Comparison of ENCODE assay signal across 10 cellular contexts in genomic region chr6:33319939-33320314, GRCh38. TPM values are rescaled to one million over a fixed set of nuclear protein-coding genes. Genes with fewer than 3 reads are reported as not detected.
A peak's percentile ranks its signal among the peaks of the same experiment; 100 is the strongest.
DNase-seq lines count a peak whose midpoint lies in the region; ATAC-seq and TF ChIP-seq lines count a peak whose summit lies in the region.
"Had no signal": no experiment of that assay in that cellular context is flagged by ENCODE, and none has a peak within 500 bp of the region (broad histone marks: within the 10 kb centered on the region; RNA-seq: fewer than 3 reads in every experiment).

No MANE protein-coding gene starts in this region.

- H3K9me2 ChIP-seq in OCI-LY1 (ENCODE audit: low read depth, low read length), result no peaks in the 10 kb centered on the region

- DNase-seq in CD4-positive, CD25-positive, alpha-beta regulatory T cell, result no peak
- DNase-seq in choroid plexus epithelial cell (ENCODE audit: low read depth) (no peak), NCI-H2196 (lab: John Stamatoyannopoulos, UW; ENCODE audit: unreplicated experiment) (no peak)
- DNase-seq in effector CD4-positive, alpha-beta T cell, result no peak
- DNase-seq: SJCRH30 had no signal

- H2AFZ ChIP-seq in OCI-LY1 (ENCODE audit: low read length) (no peak overlapping the region), parathyroid adenoma (no peak overlapping the region)

- H3K27me3 Mint-ChIP-seq in CD4-positive, CD25-positive, alpha-beta regulatory T cell, result no peaks in the 10 kb centered on the region

- no peak for ATAC-seq in CD4-positive, CD25-positive, alpha-beta regulatory T cell (ENCODE audit: low read depth in 2 of 2)
- ATAC-seq in GM21717 (IDR thresholded peaks at IDR 0.05; ENCODE audit: unreplicated experiment) (no peak), GM19328 (IDR thresholded peaks at IDR 0.05; ENCODE audit: unreplicated experiment) (no peak)

- TF ChIP-seq CTCF in OCI-LY1 (IDR thresholded peaks at IDR 0.05; ENCODE audit: low read length) (no peak), choroid plexus epithelial cell (conservative IDR thresholded peaks at IDR 0.05; ENCODE audit: low read depth, low read length) (no peak), parathyroid adenoma (IDR thresholded peaks at IDR 0.05) (no peak)

- H3K36me3 Mint-ChIP-seq in CD4-positive, CD25-positive, alpha-beta regulatory T cell, result peaks cover 38% of the 10 kb centered on the region

- H3K4me2 ChIP-seq in OCI-LY1 (ENCODE audit: low read length) (peak overlapping the region; percentile 93; the same call in 1 of the 2 replicates), parathyroid adenoma (ENCODE audit: low read length) (peak overlapping the region; percentile 54)

- no peaks in the 10 kb centered on the region for H3K9me3 ChIP-seq in CD4-positive, CD25-positive, alpha-beta regulatory T cell (ENCODE audit: control insufficient read depth in 2 of 2, low read length in 2 of 2)
- H3K9me3 ChIP-seq in OCI-LY1 (ENCODE audit: low read length), result no peaks in the 10 kb centered on the region
- H3K9me3 ChIP-seq in parathyroid adenoma (ENCODE audit: control insufficient read depth, low read length), result no peaks in the 10 kb centered on the region
- H3K9me3 ChIP-seq: SJCRH30 had no signal

- H3K9ac ChIP-seq in OCI-LY1 (ENCODE audit: low read length) (no peak overlapping the region), parathyroid adenoma (no peak overlapping the region)

- H3K36me3 ChIP-seq in CD4-positive, CD25-positive, alpha-beta regulatory T cell (ENCODE audit: control insufficient read depth, insufficient read depth, low read length), result peaks cover 32% of the 10 kb centered on the region
- H3K36me3 ChIP-seq in OCI-LY1 (ENCODE audit: insufficient read depth, low read length) (peaks cover 32% of the 10 kb centered on the region), parathyroid adenoma (ENCODE audit: control insufficient read depth, insufficient read depth, low read length) (no peaks in the 10 kb centered on the region)

- peaks cover 79% of the 10 kb centered on the region for H3K4me1 ChIP-seq in CD4-positive, CD25-positive, alpha-beta regulatory T cell (ENCODE audit: control insufficient read depth, insufficient read depth, low read length, poor library complexity, severe bottlenecking)
- H3K4me1 ChIP-seq in OCI-LY1 (ENCODE audit: insufficient read depth, low read length, severe bottlenecking) (peaks cover 59% of the 10 kb centered on the region), parathyroid adenoma (peaks cover 47% of the 10 kb centered on the region)

- no peaks in the 10 kb centered on the region for H4K20me1 ChIP-seq in OCI-LY1 (ENCODE audit: insufficient read depth, low read length)

- H3K27me3 ChIP-seq in CD4-positive, CD25-positive, alpha-beta regulatory T cell (ENCODE audit: control insufficient read depth, insufficient read depth, low read length), result no peaks in the 10 kb centered on the region
- H3K27me3 ChIP-seq in OCI-LY1 (ENCODE audit: insufficient read depth, low read length) (no peaks in the 10 kb centered on the region), parathyroid adenoma (ENCODE audit: control insufficient read depth, insufficient read depth, low read length) (no peaks in the 10 kb centered on the region)
- H3K27me3 ChIP-seq: foreskin keratinocyte, SJCRH30 had no signal

- peak overlapping the region; percentile 49 to 98 (median 75) for H3K27ac Mint-ChIP-seq in CD4-positive, CD25-positive, alpha-beta regulatory T cell

- peak overlapping the region in 3 of 4 donors; percentile 90 to 100 (median 99) for H3K4me3 Mint-ChIP-seq in CD4-positive, CD25-positive, alpha-beta regulatory T cell

- peak overlapping the region; percentile 12 for H3K4me3 ChIP-seq in CD4-positive, CD25-positive, alpha-beta regulatory T cell (ENCODE audit: low read depth, low read length)
- H3K4me3 ChIP-seq in OCI-LY1 (ENCODE audit: low read depth, low read length, poor library complexity, severe bottlenecking) (no peak overlapping the region), choroid plexus epithelial cell (ENCODE audit: low read depth, low read length) (peak overlapping the region; percentile 10), parathyroid adenoma (ENCODE audit: low read depth, low read length) (peak overlapping the region; percentile 11)
- H3K4me3 ChIP-seq: SJCRH30 had no signal

- H3K79me2 ChIP-seq in OCI-LY1 (ENCODE audit: insufficient read depth, low read length) (peaks cover 10% of the 10 kb centered on the region; the same call in 1 of the 2 replicates), parathyroid adenoma (peaks cover 7% of the 10 kb centered on the region)

- peaks cover 4 to 92% (median 42%) of the 10 kb centered on the region in 4 donors for H3K4me1 Mint-ChIP-seq in CD4-positive, CD25-positive, alpha-beta regulatory T cell

- peaks cover 0 to 1% (median 0%) of the 10 kb centered on the region in 7 donors for H3K9me3 Mint-ChIP-seq in CD4-positive, CD25-positive, alpha-beta regulatory T cell

- no peak overlapping the region for H3K27ac ChIP-seq in CD4-positive, CD25-positive, alpha-beta regulatory T cell (ENCODE audit: insufficient read depth, low read length, poor library complexity, severe bottlenecking)
- H3K27ac ChIP-seq in OCI-LY1 (ENCODE audit: low read depth, low read length, poor library complexity, severe bottlenecking) (peak overlapping the region; percentile 97), parathyroid adenoma (peak overlapping the region; percentile 86)
- H3K27ac ChIP-seq: SJCRH30 had no signal

- peaks cover 8% of the 10 kb centered on the region; the same call in 1 of the 2 replicates for H3F3A ChIP-seq in OCI-LY1 (ENCODE audit: insufficient read depth, low read length)

RNA-seq across cellular contexts. Expression of gene ZBTB22, which starts 2.4 kb away (rescaled TPM):
- total RNA-seq in CD4-positive, CD25-positive, alpha-beta regulatory T cell, result 19.4 TPM
- polyA plus RNA-seq in CD4-positive, CD25-positive, alpha-beta regulatory T cell, result 10 to 100 TPM in 2 of 4 donors, 1 to 10 TPM in 2; 8.3 to 13.5 (median 11.5) TPM

RNA-seq across cellular contexts. Expression of gene DAXX, which starts 2.8 kb away (rescaled TPM):
- 45.1 TPM for total RNA-seq in CD4-positive, CD25-positive, alpha-beta regulatory T cell
- 100 to 1,000 TPM in 2 of 4 donors, 10 to 100 TPM in 2; 88.0 to 104 (median 97.5) TPM for polyA plus RNA-seq in CD4-positive, CD25-positive, alpha-beta regulatory T cell

RNA-seq across cellular contexts. Expression of gene TAPBP, which starts 6.0 kb away (rescaled TPM):
- 281 TPM for total RNA-seq in CD4-positive, CD25-positive, alpha-beta regulatory T cell
- 100 to 1,000 TPM; 251 to 314 (median 262) TPM for polyA plus RNA-seq in CD4-positive, CD25-positive, alpha-beta regulatory T cell

RNA-seq across cellular contexts. Expression of gene RGL2, which starts 21.2 kb away (rescaled TPM):
- 59.2 TPM for total RNA-seq in CD4-positive, CD25-positive, alpha-beta regulatory T cell
- polyA plus RNA-seq in CD4-positive, CD25-positive, alpha-beta regulatory T cell, result 1 to 10 TPM; 7.2 to 9.4 (median 8.1) TPM

RNA-seq across cellular contexts. Expression of gene PFDN6, which starts 30.5 kb away (rescaled TPM):
- total RNA-seq in CD4-positive, CD25-positive, alpha-beta regulatory T cell, result 20.0 TPM
- 10 to 100 TPM; 33.7 to 47.0 (median 38.4) TPM for polyA plus RNA-seq in CD4-positive, CD25-positive, alpha-beta regulatory T cell
